ENCODE assay signal across 9 cellular contexts in genomic region chr13:48578516-48579166, GRCh38. TPM values are rescaled to one million over a fixed set of nuclear protein-coding genes. Genes with fewer than 3 reads are reported as not detected.
DNase-seq lines count a peak whose midpoint lies in the region; ATAC-seq and TF ChIP-seq lines count a peak whose summit lies in the region.
"Had no signal": no experiment of that assay in that cellular context is flagged by ENCODE, and none has a peak within 500 bp of the region (broad histone marks: within the 10 kb centered on the region; RNA-seq: fewer than 3 reads in every experiment).

No MANE protein-coding gene starts in this region.

- H3K9me3 ChIP-seq in left lung: no peaks in the 10 kb centered on the region

- H3K9me3 Mint-ChIP-seq in activated T-helper 2 cell treated with anti-CD3 and anti-CD28 coated beads, Interferon-gamma antibody, Interleukin-2, Interleukin-4, amounts not matched to agents 10 μg/mL and 5 μg/mL and 100 μg/mL, durations not matched to agents 14 hours and 24 hours and 36 hours: no peaks in the 10 kb centered on the region

- H3K36me3 Mint-ChIP-seq in activated T-helper 2 cell treated with anti-CD3 and anti-CD28 coated beads, Interferon-gamma antibody, Interleukin-2, Interleukin-4, amounts not matched to agents 10 μg/mL and 5 μg/mL and 100 μg/mL, durations not matched to agents 14 hours and 24 hours and 36 hours (ENCODE audit: low read depth): no peaks in the 10 kb centered on the region

- no peak overlapping the region for H3K4me3 Mint-ChIP-seq in activated T-helper 2 cell treated with anti-CD3 and anti-CD28 coated beads, Interferon-gamma antibody, Interleukin-2, Interleukin-4, amounts not matched to agents 10 μg/mL and 5 μg/mL and 100 μg/mL, durations not matched to agents 14 hours and 24 hours and 36 hours (ENCODE audit: low read depth)

- DNase-seq in left lung: no peak
- no peak for DNase-seq in SHP77 treated with DMSO at 0.1 percent for 48 hours (lab: John Stamatoyannopoulos, UW)
- DNase-seq in NCI-H2196 treated with DMSO at 0.1 percent for 48 hours (lab: John Stamatoyannopoulos, UW; ENCODE audit: unreplicated experiment): no peak
- DNase-seq in activated T-helper 2 cell treated with anti-CD3 and anti-CD28 coated beads, Interferon-gamma antibody, Interleukin-2, Interleukin-4, amounts not matched to agents 10 μg/mL and 5 μg/mL and 100 μg/mL, durations not matched to agents 14 hours and 24 hours and 36 hours (ENCODE audit: low spot score): no peak
- DNase-seq in activated T-cell treated with anti-CD3 and anti-CD28 coated beads, Interleukin-2, amount 50 U/mL, for 1 hour: no peak
- DNase-seq: NCI-H2081 treated with DMSO at 0.1 percent for 48 hours had no signal

- H3K27ac ChIP-seq in left lung: peak overlapping the region; percentile 29 to 90

- peaks cover 50% of the 10 kb centered on the region for H3K27me3 Mint-ChIP-seq in activated T-helper 2 cell treated with anti-CD3 and anti-CD28 coated beads, Interferon-gamma antibody, Interleukin-2, Interleukin-4, amounts not matched to agents 10 μg/mL and 5 μg/mL and 100 μg/mL, durations not matched to agents 14 hours and 24 hours and 36 hours (ENCODE audit: low read depth)

- H3K27me3 ChIP-seq in left lung: no peaks in the 10 kb centered on the region

- no peaks in the 10 kb centered on the region for H3K36me3 ChIP-seq in left lung

- H3K4me3 ChIP-seq in left lung: no peak overlapping the region

- peaks cover 6 to 56% of the 10 kb centered on the region in 2 donors for H3K4me1 ChIP-seq in left lung

- TF ChIP-seq POLR2A in GM18505 (IDR thresholded peaks at IDR 0.05; ENCODE audit: borderline replicate concordance, extremely low read depth, insufficient read depth, insufficient read length): no peak

- ATAC-seq in GM18505 (IDR thresholded peaks at IDR 0.05; ENCODE audit: unreplicated experiment) (peak; percentile 41), GM21528 (IDR thresholded peaks at IDR 0.05; ENCODE audit: low FRiP score, unreplicated experiment) (peak; percentile 62), HG03460 (IDR thresholded peaks at IDR 0.05; ENCODE audit: unreplicated experiment) (peak; percentile 44), left lung (peak; percentile 13)

- no peak overlapping the region for H3K27ac Mint-ChIP-seq in activated T-helper 2 cell treated with anti-CD3 and anti-CD28 coated beads, Interferon-gamma antibody, Interleukin-2, Interleukin-4, amounts not matched to agents 10 μg/mL and 5 μg/mL and 100 μg/mL, durations not matched to agents 14 hours and 24 hours and 36 hours

- intact Hi-C loops in left lung (cut with DNase I): loop anchor here in 1 of 2 donors (10.0 kb wide), 2 partner anchors 84 to 174 kb away; no protein-coding TSS in a partner anchor
- intact Hi-C loops in activated T-helper 2 cell treated with anti-CD3 and anti-CD28 coated beads, Interferon-gamma antibody, Interleukin-2, Interleukin-4, amounts not matched to agents 10 μg/mL and 5 μg/mL and 100 μg/mL, durations not matched to agents 14 hours and 24 hours and 36 hours (cut with micrococcal nuclease): loop anchor here (2.0 kb wide), 1 partner anchor 176 kb away; no protein-coding TSS in a partner anchor

- TF ChIP-seq CTCF in left lung (IDR thresholded peaks at IDR 0.05): no peak

- H3K4me1 Mint-ChIP-seq in activated T-helper 2 cell treated with anti-CD3 and anti-CD28 coated beads, Interferon-gamma antibody, Interleukin-2, Interleukin-4, amounts not matched to agents 10 μg/mL and 5 μg/mL and 100 μg/mL, durations not matched to agents 14 hours and 24 hours and 36 hours (ENCODE audit: low read depth): peaks cover 42% of the 10 kb centered on the region

RNA-seq across cellular contexts. Expression of gene RCBTB2, which starts 45.8 kb away (rescaled TPM):
- 10 to 100 TPM; 17.1 to 17.2 TPM for total RNA-seq in left lung
- 2.7 and 3.4 TPM in 2 replicates for total RNA-seq in activated T-helper 2 cell treated with anti-CD3 and anti-CD28 coated beads, Interferon-gamma antibody, Interleukin-2, Interleukin-4, amounts not matched to agents 10 μg/mL and 5 μg/mL and 100 μg/mL, durations not matched to agents 14 hours and 24 hours and 36 hours
